Comparison of ENCODE assay signal across 1 cellular context in the genomic region with DNA sequence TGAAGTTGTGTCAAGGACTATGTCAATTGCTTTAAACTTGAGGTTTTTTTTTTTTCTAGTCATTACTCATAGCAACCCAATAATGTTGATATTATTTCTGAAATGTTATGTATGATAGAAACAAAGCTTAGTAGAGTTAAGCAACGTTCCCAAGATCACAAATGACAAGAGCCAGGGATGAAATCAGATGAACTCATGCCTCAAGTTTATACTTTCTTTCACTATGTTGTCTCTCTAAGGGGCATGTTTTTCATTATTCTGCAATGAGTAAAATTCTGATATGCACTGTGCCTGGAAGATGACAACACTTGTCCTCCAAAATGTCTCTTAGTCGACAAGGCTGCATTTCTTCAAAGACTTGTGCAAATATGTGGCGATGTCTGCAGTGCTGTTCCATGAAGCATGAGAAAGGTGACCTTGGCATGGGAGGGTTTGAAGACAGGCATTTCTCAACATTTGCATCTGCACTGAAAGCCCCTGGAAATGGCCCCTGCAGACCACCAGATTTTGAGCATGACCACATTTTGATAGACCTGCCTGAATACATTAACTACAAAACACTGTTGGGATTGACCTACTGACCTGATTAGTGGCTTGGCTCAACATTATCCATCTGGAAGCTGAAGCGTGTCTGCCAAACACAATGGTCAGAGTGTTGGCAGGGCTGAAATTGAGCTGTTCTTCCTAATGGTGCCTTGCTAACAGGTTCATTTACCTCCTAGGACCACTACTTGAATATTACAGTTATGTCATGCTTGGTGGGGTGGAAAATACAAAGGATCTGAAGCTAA.
TF ChIP-seq lines count a peak whose summit lies in the region.

No MANE protein-coding gene starts in this region.

TF ChIP-seq in IMR-90, 13 proteins besides CTCF, POLR2A, EP300 and RAD21:
- peak; percentile 33; the same call in 1 of the 2 replicates for TF ChIP-seq CEBPB (IDR thresholded peaks at IDR 0.05; ENCODE audit: low read depth, low read length)
- no peak for TF ChIP-seq FOS (IDR thresholded peaks at IDR 0.05; ENCODE audit: low read depth, low read length)
TF ChIP-seq in IMR-90: peak in this region for 1.
